1 cellular context compared by ENCODE assay signal in genomic region chr18:44060197-44060596, GRCh38.
TF ChIP-seq lines count a peak whose summit lies in the region.

No MANE protein-coding gene starts in this region.

TF ChIP-seq in HepG2, 621 proteins besides CTCF, POLR2A, EP300 and RAD21 (continued from another document):
- TF ChIP-seq ZNF574 (CRISPR knock-in tag; IDR thresholded peaks at IDR 0.05) (no peak), MED8 (CRISPR knock-in tag; IDR thresholded peaks at IDR 0.05; ENCODE audit: insufficient replicate concordance) (no peak)
